ENCODE assay signal across 33 cellular contexts in the genomic region with DNA sequence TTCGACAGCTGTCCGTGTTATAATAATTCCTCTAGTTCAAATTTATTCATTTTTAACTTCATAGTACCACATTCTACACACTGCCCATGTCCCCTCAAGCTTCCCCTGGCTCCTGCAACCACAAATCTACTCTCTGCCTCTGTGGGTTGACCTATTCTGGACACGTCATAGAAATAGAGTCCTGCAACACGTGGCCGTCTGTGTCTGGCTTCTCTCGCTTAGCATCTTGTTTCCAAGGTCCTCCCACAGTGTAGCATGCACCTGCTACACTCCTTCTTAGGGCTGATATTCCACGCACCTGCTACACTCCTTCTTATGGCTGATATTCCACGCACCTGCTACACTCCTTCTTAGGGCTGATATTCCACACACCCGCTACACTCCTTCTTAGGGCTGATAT. TPM values are rescaled to one million over a fixed set of nuclear protein-coding genes. Genes with fewer than 3 reads are reported as not detected.
"Had no signal": no experiment of that assay in that cellular context is flagged by ENCODE, and none has a peak within 500 bp of the region (broad histone marks: within the 10 kb centered on the region; RNA-seq: fewer than 3 reads in every experiment).

No MANE protein-coding gene starts in this region.

- H3K9me3 ChIP-seq: adrenal gland, ascending aorta, gastroesophageal sphincter, right atrium auricular region, thyroid gland, upper lobe of left lung had no signal

- H3K27ac Mint-ChIP-seq: activated B cell treated with CpG ODN at 0.5 μM for 24 hours; activated CD8-positive, alpha-beta T cell treated with anti-CD3 and anti-CD28 coated beads for 36 hours; activated naive CD8-positive, alpha-beta T cell treated with anti-CD3 and anti-CD28 coated beads for 36 hours; activated T-helper 17 cell treated with anti-CD3 and anti-CD28 coated beads, Interleukin-2, amount 50 U/mL, for 72 hours; brain; mesothelial cell of epicardium; naive thymus-derived CD4-positive, alpha-beta T cell; neural progenitor cell; stimulated activated memory B cell treated with anti-CD40 and anti-IgM and Interleukin-4, amounts not matched to agents 10 μg/mL and 1 μg/mL and 100 μg/mL, for 72 hours; stimulated activated naive CD8-positive, alpha-beta T cell treated with anti-CD3 and anti-CD28 coated beads, Interleukin-15, amount 100 ng/mL, for 72 hours; T-helper 2 cell treated with Interferon-gamma antibody and Interleukin-4, amounts not matched to agents 5 μg/mL and 100 μg/mL, for 36 hours had no signal

- H3K4me3 ChIP-seq: adrenal gland, ascending aorta, gastroesophageal sphincter, hepatocyte, neural progenitor cell, right atrium auricular region, thyroid gland, upper lobe of left lung had no signal

- H3K36me3 Mint-ChIP-seq: activated naive CD8-positive, alpha-beta T cell treated with anti-CD3 and anti-CD28 coated beads for 36 hours; naive thymus-derived CD4-positive, alpha-beta T cell; neural progenitor cell; stimulated activated memory B cell treated with anti-CD40 and anti-IgM and Interleukin-4, amounts not matched to agents 10 μg/mL and 1 μg/mL and 100 μg/mL, for 72 hours had no signal

- H3K27ac ChIP-seq: adrenal gland, ascending aorta, gastroesophageal sphincter, hepatocyte, neural progenitor cell, right atrium auricular region, thyroid gland, upper lobe of left lung had no signal

- H3K9me3 Mint-ChIP-seq: activated B cell treated with CpG ODN at 0.5 μM for 24 hours; activated CD8-positive, alpha-beta T cell treated with anti-CD3 and anti-CD28 coated beads for 36 hours; activated naive CD8-positive, alpha-beta T cell treated with anti-CD3 and anti-CD28 coated beads for 36 hours; activated T-cell treated with anti-CD3 and anti-CD28 coated beads, Interleukin-2, amount 50 U/mL, for 4 hours; activated T-helper 17 cell treated with anti-CD3 and anti-CD28 coated beads, Interleukin-2, amount 50 U/mL, for 72 hours; mesothelial cell of epicardium; naive thymus-derived CD4-positive, alpha-beta T cell; neural progenitor cell; stimulated activated memory B cell treated with anti-CD40 and anti-IgM and Interleukin-4, amounts not matched to agents 10 μg/mL and 1 μg/mL and 100 μg/mL, for 72 hours; stimulated activated naive CD8-positive, alpha-beta T cell treated with anti-CD3 and anti-CD28 coated beads, Interleukin-15, amount 100 ng/mL, for 72 hours; T-helper 2 cell treated with Interferon-gamma antibody and Interleukin-4, amounts not matched to agents 5 μg/mL and 100 μg/mL, for 36 hours had no signal

- H3K27me3 ChIP-seq: adrenal gland, ascending aorta, gastroesophageal sphincter, hepatocyte, neural progenitor cell, right atrium auricular region, thyroid gland, upper lobe of left lung had no signal

- H3K36me3 ChIP-seq: adrenal gland, ascending aorta, gastroesophageal sphincter, neural progenitor cell, right atrium auricular region, thyroid gland, upper lobe of left lung had no signal

- H3K4me3 Mint-ChIP-seq: activated B cell treated with CpG ODN at 0.5 μM for 24 hours; activated CD8-positive, alpha-beta T cell treated with anti-CD3 and anti-CD28 coated beads for 36 hours; activated naive CD8-positive, alpha-beta T cell treated with anti-CD3 and anti-CD28 coated beads for 36 hours; activated T-cell treated with anti-CD3 and anti-CD28 coated beads, Interleukin-2, amount 50 U/mL, for 4 hours; activated T-helper 17 cell treated with anti-CD3 and anti-CD28 coated beads, Interleukin-2, amount 50 U/mL, for 72 hours; brain; mesothelial cell of epicardium; naive thymus-derived CD4-positive, alpha-beta T cell; neural progenitor cell; stimulated activated memory B cell treated with anti-CD40 and anti-IgM and Interleukin-4, amounts not matched to agents 10 μg/mL and 1 μg/mL and 100 μg/mL, for 72 hours; stimulated activated naive CD8-positive, alpha-beta T cell treated with anti-CD3 and anti-CD28 coated beads, Interleukin-15, amount 100 ng/mL, for 72 hours; T-helper 2 cell treated with Interferon-gamma antibody and Interleukin-4, amounts not matched to agents 5 μg/mL and 100 μg/mL, for 36 hours had no signal

- H3K4me1 Mint-ChIP-seq: activated B cell treated with CpG ODN at 0.5 μM for 24 hours; activated naive CD8-positive, alpha-beta T cell treated with anti-CD3 and anti-CD28 coated beads for 36 hours; activated T-helper 17 cell treated with anti-CD3 and anti-CD28 coated beads, Interleukin-2, amount 50 U/mL, for 72 hours; brain; mesothelial cell of epicardium; naive thymus-derived CD4-positive, alpha-beta T cell; neural progenitor cell; stimulated activated memory B cell treated with anti-CD40 and anti-IgM and Interleukin-4, amounts not matched to agents 10 μg/mL and 1 μg/mL and 100 μg/mL, for 72 hours; stimulated activated naive CD8-positive, alpha-beta T cell treated with anti-CD3 and anti-CD28 coated beads, Interleukin-15, amount 100 ng/mL, for 72 hours had no signal

- ATAC-seq: activated CD8-positive, alpha-beta T cell treated with anti-CD3 and anti-CD28 coated beads for 36 hours; activated T-cell treated with anti-CD3 and anti-CD28 coated beads, Interleukin-2, amount 50 U/mL, for 4 hours; activated T-helper 17 cell treated with anti-CD3 and anti-CD28 coated beads, Interleukin-2, amount 50 U/mL, for 72 hours; gastroesophageal sphincter; naive thymus-derived CD4-positive, alpha-beta T cell; stimulated activated memory B cell treated with anti-CD40 and anti-IgM and Interleukin-4, amounts not matched to agents 10 μg/mL and 1 μg/mL and 100 μg/mL, for 72 hours; stimulated activated naive CD8-positive, alpha-beta T cell treated with anti-CD3 and anti-CD28 coated beads, Interleukin-15, amount 100 ng/mL, for 72 hours had no signal

- DNase-seq: activated B cell treated with CpG ODN at 0.5 μM for 24 hours; activated CD4-positive, alpha-beta T cell treated with anti-CD3 and anti-CD28 coated beads, Interleukin-2, amount 50 U/mL, for 1 hour; activated CD8-positive, alpha-beta T cell treated with anti-CD3 and anti-CD28 coated beads for 36 hours; activated naive CD4-positive, alpha-beta T cell treated with Interleukin-2 at 50 U/mL for 16 hours; activated naive CD8-positive, alpha-beta T cell treated with anti-CD3 and anti-CD28 coated beads for 36 hours; activated T-cell treated with anti-CD3 and anti-CD28 coated beads, Interleukin-2, amount 50 U/mL, for 4 hours; islet precursor cell; naive thymus-derived CD4-positive, alpha-beta T cell; occipital lobe; small intestine; stimulated activated CD4-positive, alpha-beta T cell treated with anti-CD3 and anti-CD28 coated beads, Interleukin-1b, Interleukin-23, amount 100 ng/mL, for 48 hours; stimulated activated CD4-positive, alpha-beta T cell treated with anti-CD3 and anti-CD28 coated beads, Interleukin-4, amount 100 ng/mL, for 4 hours; stimulated activated CD8-positive, alpha-beta memory T cell treated with anti-CD3 and anti-CD28 coated beads, Interleukin-4, amount 100 ng/mL, for 48 hours; stimulated activated naive CD8-positive, alpha-beta T cell treated with anti-CD3 and anti-CD28 coated beads, Interleukin-15, amount 100 ng/mL, for 72 hours; thyroid gland; upper lobe of left lung had no signal

- H3K27me3 Mint-ChIP-seq: activated naive CD8-positive, alpha-beta T cell treated with anti-CD3 and anti-CD28 coated beads for 36 hours; stimulated activated naive CD8-positive, alpha-beta T cell treated with anti-CD3 and anti-CD28 coated beads, Interleukin-15, amount 100 ng/mL, for 72 hours had no signal

- H3K4me1 ChIP-seq: adrenal gland, ascending aorta, gastroesophageal sphincter, neural progenitor cell, right atrium auricular region, thyroid gland, upper lobe of left lung had no signal

RNA-seq across cellular contexts. Expression of a gene that starts 16.5 kb away (rescaled TPM):
- total RNA-seq: activated B cell treated with CpG ODN at 0.5 μM for 24 hours; activated CD8-positive, alpha-beta T cell treated with anti-CD3 and anti-CD28 coated beads for 36 hours; activated naive CD8-positive, alpha-beta T cell treated with anti-CD3 and anti-CD28 coated beads for 36 hours; activated T-cell treated with anti-CD3 and anti-CD28 coated beads, Interleukin-2, amount 50 U/mL, for 4 hours; activated T-helper 17 cell treated with anti-CD3 and anti-CD28 coated beads, Interleukin-2, amount 50 U/mL, for 72 hours; adrenal gland; ascending aorta; endothelial cell of umbilical vein; fibroblast of lung; fibroblast of villous mesenchyme; gastroesophageal sphincter; hepatocyte; liver; mesothelial cell of epicardium; naive thymus-derived CD4-positive, alpha-beta T cell; occipital lobe; pulmonary artery endothelial cell; right atrium auricular region; thyroid gland; upper lobe of left lung had no signal
- polyA plus RNA-seq: adrenal gland; endothelial cell of umbilical vein; esophagus; fibroblast of lung; hepatocyte; liver; naive thymus-derived CD4-positive, alpha-beta T cell; small intestine had no signal

RNA-seq across cellular contexts. Expression of a gene that starts 27.6 kb away (rescaled TPM):
- total RNA-seq: activated B cell treated with CpG ODN at 0.5 μM for 24 hours; activated CD8-positive, alpha-beta T cell treated with anti-CD3 and anti-CD28 coated beads for 36 hours; fibroblast of lung; fibroblast of villous mesenchyme had no signal
- polyA plus RNA-seq: fibroblast of lung; naive thymus-derived CD4-positive, alpha-beta T cell had no signal
